ENCODE assay signal across 1 cellular context in the genomic region with DNA sequence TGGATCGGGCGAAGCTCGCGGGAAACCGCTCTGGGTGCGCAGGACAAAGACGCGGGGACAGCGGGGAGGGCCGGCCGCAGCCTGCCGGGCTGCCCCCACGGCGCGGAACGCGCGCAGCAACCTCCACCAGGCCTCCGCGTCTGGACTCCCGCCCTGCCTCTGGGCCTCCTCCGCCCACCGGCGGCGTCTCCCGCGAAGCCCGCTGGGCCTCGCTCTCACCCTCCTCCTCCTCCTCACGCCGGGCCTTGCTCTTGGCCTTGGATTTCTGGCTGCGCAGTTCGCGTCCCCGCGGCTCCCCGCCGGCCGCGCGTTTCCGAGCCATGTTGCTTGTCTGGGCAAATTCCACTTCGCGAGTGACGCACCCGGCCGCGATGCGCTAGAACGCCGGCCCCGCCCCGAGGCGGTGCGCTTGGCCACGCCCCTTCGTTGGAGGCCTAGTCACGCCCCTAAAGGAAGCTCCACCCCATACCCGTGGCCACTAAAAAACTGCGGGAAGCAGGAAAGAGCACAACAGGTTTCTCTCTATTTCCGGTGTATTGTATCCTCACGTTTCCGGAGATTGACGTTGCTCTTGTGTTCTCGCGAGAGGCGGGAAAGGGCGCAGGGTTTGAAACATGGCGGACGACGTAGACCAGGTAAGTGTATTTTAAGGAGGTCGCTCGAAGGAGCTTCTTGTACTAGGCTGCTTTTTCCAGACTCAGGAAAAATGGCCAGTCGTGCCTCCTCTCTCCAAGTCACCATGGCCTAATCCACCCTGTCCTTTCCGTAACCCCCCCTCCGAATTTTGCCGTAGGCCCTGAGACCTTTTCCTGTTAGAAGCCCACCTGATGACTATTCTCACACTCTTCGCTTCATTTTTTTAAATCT.
TF ChIP-seq lines count a peak whose summit lies in the region.

A gene (plus strand): TSS at position 571 of the 867 bp plus-strand sequence. CDS start 44 bp downstream, at position 615.
A gene (minus strand): TSS at position 355 of the 867 bp plus-strand sequence. CDS start 33 bp downstream, at position 322.

TF ChIP-seq in HepG2, 621 proteins besides CTCF, POLR2A, EP300 and RAD21 (continued from another document and continues in another):
- TF ChIP-seq, protein P1, sequence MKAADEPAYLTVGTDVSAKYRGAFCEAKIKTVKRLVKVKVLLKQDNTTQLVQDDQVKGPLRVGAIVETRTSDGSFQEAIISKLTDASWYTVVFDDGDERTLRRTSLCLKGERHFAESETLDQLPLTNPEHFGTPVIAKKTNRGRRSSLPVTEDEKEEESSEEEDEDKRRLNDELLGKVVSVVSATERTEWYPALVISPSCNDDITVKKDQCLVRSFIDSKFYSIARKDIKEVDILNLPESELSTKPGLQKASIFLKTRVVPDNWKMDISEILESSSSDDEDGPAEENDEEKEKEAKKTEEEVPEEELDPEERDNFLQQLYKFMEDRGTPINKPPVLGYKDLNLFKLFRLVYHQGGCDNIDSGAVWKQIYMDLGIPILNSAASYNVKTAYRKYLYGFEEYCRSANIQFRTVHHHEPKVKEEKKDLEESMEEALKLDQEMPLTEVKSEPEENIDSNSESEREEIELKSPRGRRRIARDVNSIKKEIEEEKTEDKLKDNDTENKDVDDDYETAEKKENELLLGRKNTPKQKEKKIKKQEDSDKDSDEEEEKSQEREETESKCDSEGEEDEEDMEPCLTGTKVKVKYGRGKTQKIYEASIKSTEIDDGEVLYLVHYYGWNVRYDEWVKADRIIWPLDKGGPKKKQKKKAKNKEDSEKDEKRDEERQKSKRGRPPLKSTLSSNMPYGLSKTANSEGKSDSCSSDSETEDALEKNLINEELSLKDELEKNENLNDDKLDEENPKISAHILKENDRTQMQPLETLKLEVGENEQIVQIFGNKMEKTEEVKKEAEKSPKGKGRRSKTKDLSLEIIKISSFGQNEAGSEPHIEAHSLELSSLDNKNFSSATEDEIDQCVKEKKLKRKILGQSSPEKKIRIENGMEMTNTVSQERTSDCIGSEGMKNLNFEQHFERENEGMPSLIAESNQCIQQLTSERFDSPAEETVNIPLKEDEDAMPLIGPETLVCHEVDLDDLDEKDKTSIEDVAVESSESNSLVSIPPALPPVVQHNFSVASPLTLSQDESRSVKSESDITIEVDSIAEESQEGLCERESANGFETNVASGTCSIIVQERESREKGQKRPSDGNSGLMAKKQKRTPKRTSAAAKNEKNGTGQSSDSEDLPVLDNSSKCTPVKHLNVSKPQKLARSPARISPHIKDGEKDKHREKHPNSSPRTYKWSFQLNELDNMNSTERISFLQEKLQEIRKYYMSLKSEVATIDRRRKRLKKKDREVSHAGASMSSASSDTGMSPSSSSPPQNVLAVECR (CRISPR knock-in tag; IDR thresholded peaks at IDR 0.05; ENCODE audit: borderline replicate concordance): peak; percentile 92
- TF ChIP-seq SMAD1 (CRISPR knock-in tag; IDR thresholded peaks at IDR 0.05; ENCODE audit: borderline replicate concordance, low read depth) (peak; percentile 49; the same call in 1 of the 2 replicates), AGO2 (optimal IDR thresholded peaks at IDR 0.05; ENCODE audit: low read depth, low read length) (peak; percentile 91), TBP (CRISPR knock-in tag; IDR thresholded peaks at IDR 0.05) (no peak), SNAPC2 (CRISPR knock-in tag; IDR thresholded peaks at IDR 0.05) (peak; percentile 64; the same call in 1 of the 2 replicates), FOXC1 (CRISPR knock-in tag; IDR thresholded peaks at IDR 0.05; ENCODE audit: borderline replicate concordance) (peak; percentile 91; the same call in 1 of the 2 replicates), ZNF207 (IDR thresholded peaks at IDR 0.05; ENCODE audit: borderline replicate concordance) (no peak), ZNF232 (CRISPR knock-in tag; IDR thresholded peaks at IDR 0.05; ENCODE audit: borderline replicate concordance) (no peak), MEIS1 (CRISPR knock-in tag; IDR thresholded peaks at IDR 0.05; ENCODE audit: borderline replicate concordance) (0 out of 2 replicates have a peak, but pooled peaks have one; percentile 72), CHD2 (IDR thresholded peaks at IDR 0.05; ENCODE audit: low read depth, low read length) (peak; percentile 99), NFKB2 (CRISPR knock-in tag; IDR thresholded peaks at IDR 0.05; ENCODE audit: borderline replicate concordance) (peak; percentile 86; the same call in 1 of the 2 replicates), ZNF367 (CRISPR knock-in tag; IDR thresholded peaks at IDR 0.05; ENCODE audit: borderline replicate concordance) (no peak), IKZF1 (IDR thresholded peaks at IDR 0.05) (no peak), TSC22D2 (CRISPR knock-in tag; IDR thresholded peaks at IDR 0.05; ENCODE audit: borderline replicate concordance) (0 out of 2 replicates have a peak, but pooled peaks have one; percentile 49), ZNF331 (CRISPR knock-in tag; IDR thresholded peaks at IDR 0.05) (peak; percentile 68; the same call in 1 of the 2 replicates), RELA (CRISPR knock-in tag; IDR thresholded peaks at IDR 0.05) (no peak), ZNF780A (CRISPR knock-in tag; IDR thresholded peaks at IDR 0.05) (no peak), CEBPG (CRISPR knock-in tag; IDR thresholded peaks at IDR 0.05) (peak; percentile 10; the same call in 1 of the 2 replicates), ZNF563 (CRISPR knock-in tag; IDR thresholded peaks at IDR 0.05) (peak; percentile 95; the same call in 1 of the 2 replicates), ZNF383 (CRISPR knock-in tag; IDR thresholded peaks at IDR 0.05; ENCODE audit: borderline replicate concordance) (no peak)
- TF ChIP-seq, protein P2, sequence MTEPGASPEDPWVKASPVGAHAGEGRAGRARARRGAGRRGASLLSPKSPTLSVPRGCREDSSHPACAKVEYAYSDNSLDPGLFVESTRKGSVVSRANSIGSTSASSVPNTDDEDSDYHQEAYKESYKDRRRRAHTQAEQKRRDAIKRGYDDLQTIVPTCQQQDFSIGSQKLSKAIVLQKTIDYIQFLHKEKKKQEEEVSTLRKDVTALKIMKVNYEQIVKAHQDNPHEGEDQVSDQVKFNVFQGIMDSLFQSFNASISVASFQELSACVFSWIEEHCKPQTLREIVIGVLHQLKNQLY (CRISPR knock-in tag; IDR thresholded peaks at IDR 0.05): 0 out of 2 replicates have a peak, but pooled peaks have one; percentile 27
- TF ChIP-seq, protein P3, sequence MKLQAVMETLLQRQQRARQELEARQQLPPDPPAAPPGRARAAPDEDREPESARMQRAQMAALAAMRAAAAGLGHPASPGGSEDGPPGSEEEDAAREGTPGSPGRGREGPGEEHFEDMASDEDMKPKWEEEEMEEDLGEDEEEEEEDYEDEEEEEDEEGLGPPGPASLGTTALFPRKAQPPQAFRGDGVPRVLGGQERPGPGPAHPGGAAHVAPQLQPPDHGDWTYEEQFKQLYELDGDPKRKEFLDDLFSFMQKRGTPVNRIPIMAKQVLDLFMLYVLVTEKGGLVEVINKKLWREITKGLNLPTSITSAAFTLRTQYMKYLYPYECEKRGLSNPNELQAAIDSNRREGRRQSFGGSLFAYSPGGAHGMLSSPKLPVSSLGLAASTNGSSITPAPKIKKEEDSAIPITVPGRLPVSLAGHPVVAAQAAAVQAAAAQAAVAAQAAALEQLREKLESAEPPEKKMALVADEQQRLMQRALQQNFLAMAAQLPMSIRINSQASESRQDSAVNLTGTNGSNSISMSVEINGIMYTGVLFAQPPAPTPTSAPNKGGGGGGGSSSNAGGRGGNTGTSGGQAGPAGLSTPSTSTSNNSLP (IDR thresholded peaks at IDR 0.05; ENCODE audit: low read depth, low read length): no peak
- TF ChIP-seq, protein P4, sequence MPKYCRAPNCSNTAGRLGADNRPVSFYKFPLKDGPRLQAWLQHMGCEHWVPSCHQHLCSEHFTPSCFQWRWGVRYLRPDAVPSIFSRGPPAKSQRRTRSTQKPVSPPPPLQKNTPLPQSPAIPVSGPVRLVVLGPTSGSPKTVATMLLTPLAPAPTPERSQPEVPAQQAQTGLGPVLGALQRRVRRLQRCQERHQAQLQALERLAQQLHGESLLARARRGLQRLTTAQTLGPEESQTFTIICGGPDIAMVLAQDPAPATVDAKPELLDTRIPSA (CRISPR knock-in tag; IDR thresholded peaks at IDR 0.05; ENCODE audit: borderline replicate concordance): peak; percentile 71; the same call in 1 of the 2 replicates
- TF ChIP-seq, protein P5, sequence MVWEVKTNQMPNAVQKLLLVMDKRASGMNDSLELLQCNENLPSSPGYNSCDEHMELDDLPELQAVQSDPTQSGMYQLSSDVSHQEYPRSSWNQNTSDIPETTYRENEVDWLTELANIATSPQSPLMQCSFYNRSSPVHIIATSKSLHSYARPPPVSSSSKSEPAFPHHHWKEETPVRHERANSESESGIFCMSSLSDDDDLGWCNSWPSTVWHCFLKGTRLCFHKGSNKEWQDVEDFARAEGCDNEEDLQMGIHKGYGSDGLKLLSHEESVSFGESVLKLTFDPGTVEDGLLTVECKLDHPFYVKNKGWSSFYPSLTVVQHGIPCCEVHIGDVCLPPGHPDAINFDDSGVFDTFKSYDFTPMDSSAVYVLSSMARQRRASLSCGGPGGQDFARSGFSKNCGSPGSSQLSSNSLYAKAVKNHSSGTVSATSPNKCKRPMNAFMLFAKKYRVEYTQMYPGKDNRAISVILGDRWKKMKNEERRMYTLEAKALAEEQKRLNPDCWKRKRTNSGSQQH (CRISPR knock-in tag; IDR thresholded peaks at IDR 0.05; ENCODE audit: low read depth): peak; percentile 36; the same call in 1 of the 2 replicates
- TF ChIP-seq, protein P6, sequence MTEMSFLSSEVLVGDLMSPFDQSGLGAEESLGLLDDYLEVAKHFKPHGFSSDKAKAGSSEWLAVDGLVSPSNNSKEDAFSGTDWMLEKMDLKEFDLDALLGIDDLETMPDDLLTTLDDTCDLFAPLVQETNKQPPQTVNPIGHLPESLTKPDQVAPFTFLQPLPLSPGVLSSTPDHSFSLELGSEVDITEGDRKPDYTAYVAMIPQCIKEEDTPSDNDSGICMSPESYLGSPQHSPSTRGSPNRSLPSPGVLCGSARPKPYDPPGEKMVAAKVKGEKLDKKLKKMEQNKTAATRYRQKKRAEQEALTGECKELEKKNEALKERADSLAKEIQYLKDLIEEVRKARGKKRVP (CRISPR knock-in tag; IDR thresholded peaks at IDR 0.05): peak in 1 of 2 experiments; percentile 62; a peak in 2 of 4 replicates
- TF ChIP-seq, protein P7, sequence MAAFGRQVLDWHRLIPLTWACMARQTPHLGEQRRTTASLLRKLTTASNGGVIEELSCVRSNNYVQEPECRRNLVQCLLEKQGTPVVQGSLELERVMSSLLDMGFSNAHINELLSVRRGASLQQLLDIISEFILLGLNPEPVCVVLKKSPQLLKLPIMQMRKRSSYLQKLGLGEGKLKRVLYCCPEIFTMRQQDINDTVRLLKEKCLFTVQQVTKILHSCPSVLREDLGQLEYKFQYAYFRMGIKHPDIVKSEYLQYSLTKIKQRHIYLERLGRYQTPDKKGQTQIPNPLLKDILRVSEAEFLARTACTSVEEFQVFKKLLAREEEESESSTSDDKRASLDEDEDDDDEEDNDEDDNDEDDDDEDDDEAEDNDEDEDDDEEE (CRISPR knock-in tag; IDR thresholded peaks at IDR 0.05): no peak
- TF ChIP-seq, protein P8, sequence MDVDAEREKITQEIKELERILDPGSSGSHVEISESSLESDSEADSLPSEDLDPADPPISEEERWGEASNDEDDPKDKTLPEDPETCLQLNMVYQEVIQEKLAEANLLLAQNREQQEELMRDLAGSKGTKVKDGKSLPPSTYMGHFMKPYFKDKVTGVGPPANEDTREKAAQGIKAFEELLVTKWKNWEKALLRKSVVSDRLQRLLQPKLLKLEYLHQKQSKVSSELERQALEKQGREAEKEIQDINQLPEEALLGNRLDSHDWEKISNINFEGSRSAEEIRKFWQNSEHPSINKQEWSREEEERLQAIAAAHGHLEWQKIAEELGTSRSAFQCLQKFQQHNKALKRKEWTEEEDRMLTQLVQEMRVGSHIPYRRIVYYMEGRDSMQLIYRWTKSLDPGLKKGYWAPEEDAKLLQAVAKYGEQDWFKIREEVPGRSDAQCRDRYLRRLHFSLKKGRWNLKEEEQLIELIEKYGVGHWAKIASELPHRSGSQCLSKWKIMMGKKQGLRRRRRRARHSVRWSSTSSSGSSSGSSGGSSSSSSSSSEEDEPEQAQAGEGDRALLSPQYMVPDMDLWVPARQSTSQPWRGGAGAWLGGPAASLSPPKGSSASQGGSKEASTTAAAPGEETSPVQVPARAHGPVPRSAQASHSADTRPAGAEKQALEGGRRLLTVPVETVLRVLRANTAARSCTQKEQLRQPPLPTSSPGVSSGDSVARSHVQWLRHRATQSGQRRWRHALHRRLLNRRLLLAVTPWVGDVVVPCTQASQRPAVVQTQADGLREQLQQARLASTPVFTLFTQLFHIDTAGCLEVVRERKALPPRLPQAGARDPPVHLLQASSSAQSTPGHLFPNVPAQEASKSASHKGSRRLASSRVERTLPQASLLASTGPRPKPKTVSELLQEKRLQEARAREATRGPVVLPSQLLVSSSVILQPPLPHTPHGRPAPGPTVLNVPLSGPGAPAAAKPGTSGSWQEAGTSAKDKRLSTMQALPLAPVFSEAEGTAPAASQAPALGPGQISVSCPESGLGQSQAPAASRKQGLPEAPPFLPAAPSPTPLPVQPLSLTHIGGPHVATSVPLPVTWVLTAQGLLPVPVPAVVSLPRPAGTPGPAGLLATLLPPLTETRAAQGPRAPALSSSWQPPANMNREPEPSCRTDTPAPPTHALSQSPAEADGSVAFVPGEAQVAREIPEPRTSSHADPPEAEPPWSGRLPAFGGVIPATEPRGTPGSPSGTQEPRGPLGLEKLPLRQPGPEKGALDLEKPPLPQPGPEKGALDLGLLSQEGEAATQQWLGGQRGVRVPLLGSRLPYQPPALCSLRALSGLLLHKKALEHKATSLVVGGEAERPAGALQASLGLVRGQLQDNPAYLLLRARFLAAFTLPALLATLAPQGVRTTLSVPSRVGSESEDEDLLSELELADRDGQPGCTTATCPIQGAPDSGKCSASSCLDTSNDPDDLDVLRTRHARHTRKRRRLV (CRISPR knock-in tag; IDR thresholded peaks at IDR 0.05): 0 out of 2 replicates have a peak, but pooled peaks have one; percentile 33
- TF ChIP-seq, protein P9, sequence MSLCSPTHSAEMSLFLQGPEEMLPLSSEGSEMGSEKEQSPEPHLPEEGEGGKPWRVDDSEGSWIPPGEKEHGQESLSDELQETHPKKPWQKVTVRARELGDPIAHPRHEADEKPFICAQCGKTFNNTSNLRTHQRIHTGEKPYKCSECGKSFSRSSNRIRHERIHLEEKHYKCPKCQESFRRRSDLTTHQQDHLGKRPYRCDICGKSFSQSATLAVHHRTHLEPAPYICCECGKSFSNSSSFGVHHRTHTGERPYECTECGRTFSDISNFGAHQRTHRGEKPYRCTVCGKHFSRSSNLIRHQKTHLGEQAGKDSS (CRISPR knock-in tag; IDR thresholded peaks at IDR 0.05; ENCODE audit: borderline replicate concordance, low read depth): peak; percentile 78
- TF ChIP-seq, protein P10, sequence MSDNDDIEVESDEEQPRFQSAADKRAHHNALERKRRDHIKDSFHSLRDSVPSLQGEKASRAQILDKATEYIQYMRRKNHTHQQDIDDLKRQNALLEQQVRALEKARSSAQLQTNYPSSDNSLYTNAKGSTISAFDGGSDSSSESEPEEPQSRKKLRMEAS (IDR thresholded peaks at IDR 0.05): no peak; the same call in 1 of the 2 replicates
